Comparison of ENCODE assay signal across 13 cellular contexts in the genomic region with DNA sequence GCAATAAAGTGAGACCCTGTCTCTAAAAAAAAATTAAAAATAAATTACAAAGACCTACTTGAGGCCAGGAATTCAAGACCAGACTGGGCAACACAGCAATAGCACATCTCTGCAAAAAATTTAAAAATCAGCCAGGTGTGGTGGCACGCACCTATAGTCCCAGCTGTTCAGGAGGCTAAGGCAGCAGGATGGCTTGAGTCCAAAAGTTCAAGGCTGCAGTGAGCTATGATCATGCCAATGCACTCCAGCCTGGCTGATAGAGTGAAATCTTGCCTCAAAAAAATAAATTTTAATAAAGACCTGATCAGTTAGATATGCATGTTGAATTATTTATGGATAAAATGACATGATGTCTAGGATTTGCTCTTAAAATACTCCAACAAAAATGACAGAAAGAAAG. TPM values are rescaled to one million over a fixed set of nuclear protein-coding genes. Genes with fewer than 3 reads are reported as not detected.
A peak's percentile ranks its signal among the peaks of the same experiment; 100 is the strongest.
DNase-seq lines count a peak whose midpoint lies in the region; ATAC-seq and TF ChIP-seq lines count a peak whose summit lies in the region.
"Had no signal": no experiment of that assay in that cellular context is flagged by ENCODE, and none has a peak within 500 bp of the region (broad histone marks: within the 10 kb centered on the region; RNA-seq: fewer than 3 reads in every experiment).

No MANE protein-coding gene starts in this region.

- H3K27me3 Mint-ChIP-seq in stimulated activated naive CD8-positive, alpha-beta T cell treated with anti-CD3 and anti-CD28 coated beads, Interleukin-15, Interleukin-2, amounts not matched to agents 100 ng/mL and 50 ng/mL, for 24 hours, result no peaks in the 10 kb centered on the region
- H3K27me3 Mint-ChIP-seq: CD8-positive, alpha-beta memory T cell had no signal

- H3K4me1 Mint-ChIP-seq in stimulated activated naive CD8-positive, alpha-beta T cell treated with anti-CD3 and anti-CD28 coated beads, Interleukin-15, Interleukin-2, amounts not matched to agents 100 ng/mL and 50 ng/mL, for 24 hours (ENCODE audit: low read depth), result peaks cover 21% of the 10 kb centered on the region
- H3K4me1 Mint-ChIP-seq: GM23338 had no signal

- no peak overlapping the region for H3K27ac ChIP-seq in right lobe of liver
- H3K27ac ChIP-seq: BLaER1 had no signal

- no peaks in the 10 kb centered on the region for H3K9me3 ChIP-seq in right lobe of liver
- H3K9me3 ChIP-seq: BLaER1, Caco-2 had no signal

- TF ChIP-seq POLR2A in right lobe of liver (IDR thresholded peaks at IDR 0.05), result no peak

- H3K4me1 ChIP-seq in right lobe of liver, result no peaks in the 10 kb centered on the region
- H3K4me1 ChIP-seq: BLaER1, Caco-2 had no signal

- ATAC-seq in Right ventricle myocardium superior (ENCODE audit: poor library complexity), result peak; percentile 30
- no peak for ATAC-seq in stimulated activated naive CD8-positive, alpha-beta T cell treated with anti-CD3 and anti-CD28 coated beads, Interleukin-15, Interleukin-2, amounts not matched to agents 100 U/mL and 50 U/mL, for 24 hours
- ATAC-seq in right lobe of liver, result peak in 3 of 4 donors; percentile 34 to 62 (median 50)
- ATAC-seq in HG03280 (IDR thresholded peaks at IDR 0.05; ENCODE audit: unreplicated experiment), result no peak

- peaks cover 56% of the 10 kb centered on the region for H3K36me3 Mint-ChIP-seq in stimulated activated naive CD8-positive, alpha-beta T cell treated with anti-CD3 and anti-CD28 coated beads, Interleukin-15, Interleukin-2, amounts not matched to agents 100 ng/mL and 50 ng/mL, for 24 hours (ENCODE audit: low read depth)

- TF ChIP-seq CTCF in right lobe of liver (IDR thresholded peaks at IDR 0.05), result no peak

- intact Hi-C loops in Right ventricle myocardium superior (cut with DNase I), result no loop called here
- intact Hi-C loops in cardiac septum (cut with DNase I), result no loop called here
- intact Hi-C loops in right lobe of liver (cut with DNase I), result no loop called here

- no peaks in the 10 kb centered on the region for H3K27me3 ChIP-seq in right lobe of liver
- H3K27me3 ChIP-seq: BLaER1 had no signal

- H3K36me3 ChIP-seq in right lobe of liver, result peaks cover 0 to 40% (median 0%) of the 10 kb centered on the region in 4 donors

- peak overlapping the region; percentile 65 for H3K27ac Mint-ChIP-seq in stimulated activated naive CD8-positive, alpha-beta T cell treated with anti-CD3 and anti-CD28 coated beads, Interleukin-15, Interleukin-2, amounts not matched to agents 100 ng/mL and 50 ng/mL, for 24 hours
- H3K27ac Mint-ChIP-seq: GM23338 had no signal

- H3K9me3 Mint-ChIP-seq in stimulated activated naive CD8-positive, alpha-beta T cell treated with anti-CD3 and anti-CD28 coated beads, Interleukin-15, Interleukin-2, amounts not matched to agents 100 ng/mL and 50 ng/mL, for 24 hours, result no peaks in the 10 kb centered on the region
- H3K9me3 Mint-ChIP-seq: CD8-positive, alpha-beta memory T cell; GM23338 had no signal

- H3K4me3 Mint-ChIP-seq in stimulated activated naive CD8-positive, alpha-beta T cell treated with anti-CD3 and anti-CD28 coated beads, Interleukin-15, Interleukin-2, amounts not matched to agents 100 ng/mL and 50 ng/mL, for 24 hours, result no peak overlapping the region
- H3K4me3 Mint-ChIP-seq: CD8-positive, alpha-beta memory T cell; GM23338 had no signal

- no peak overlapping the region for H3K4me3 ChIP-seq in right lobe of liver
- H3K4me3 ChIP-seq: BLaER1, GM23338 had no signal

- DNase-seq in Right ventricle myocardium superior (no peak), cardiac septum (ENCODE audit: low spot score) (no peak), right lobe of liver (no peak), LoVo (ENCODE audit: low spot score) (no peak)
- DNase-seq in stimulated activated naive CD8-positive, alpha-beta T cell treated with anti-CD3 and anti-CD28 coated beads, Interleukin-15, Interleukin-2, amounts not matched to agents 100 U/mL and 50 U/mL, for 24 hours, result no peak
- DNase-seq: 8988T, DND-41 had no signal

- WGBS in right lobe of liver (ENCODE audit: insufficient coverage, low coverage, low lambda C conversion rate, missing lambda C conversion rate), result 69% methylated on average over 1 of the region's 1 CpG

RNA-seq across cellular contexts. Expression of a gene that starts 34.9 kb away (rescaled TPM):
- 79.2 TPM for total RNA-seq in Right ventricle myocardium superior
- total RNA-seq in cardiac septum, result 54.8 TPM
- total RNA-seq in right lobe of liver, result 10 to 100 TPM in 5 of 6 experiments, 1 to 10 TPM in 1; 6.2 to 67.8 (median 26.2) TPM

RNA-seq across cellular contexts. Expression of a gene that starts 48.5 kb away (rescaled TPM):
- total RNA-seq in Right ventricle myocardium superior, result 4.1 TPM
- 2.4 TPM for total RNA-seq in cardiac septum
- total RNA-seq in right lobe of liver, result 1 to 10 TPM; 1.8 to 4.2 (median 2.1) TPM

Comparison
In these comparisons a context has a peak if more than half of its experiments do, and no peak if none do; other contexts are left out.
1. ATAC-seq: peak in Right ventricle myocardium superior (single experiment) and right lobe of liver (3 of 4); none in stimulated activated naive CD8-positive, alpha-beta T cell treated with anti-CD3 and anti-CD28 coated beads, Interleukin-15, Interleukin-2, amounts not matched to agents 100 U/mL and 50 U/mL, for 24 hours (single experiment) and HG03280 (single experiment).